In genomic region chr5:171580506-171581265, GRCh38 we compare ENCODE assay signal across 16 cellular contexts.
A peak's percentile ranks its signal among the peaks of the same experiment; 100 is the strongest.
DNase-seq lines count a peak whose midpoint lies in the region; ATAC-seq and TF ChIP-seq lines count a peak whose summit lies in the region.
"Had no signal": no experiment of that assay in that cellular context is flagged by ENCODE, and none has a peak within 500 bp of the region (broad histone marks: within the 10 kb centered on the region; RNA-seq: fewer than 3 reads in every experiment).

No MANE protein-coding gene starts in this region.

- no peak for TF ChIP-seq POLR2A in erythroblast (IDR thresholded peaks at IDR 0.05; ENCODE audit: low read length)

- 65% methylated on average over 9 of the region's 9 CpGs for WGBS in SK-N-SH (ENCODE audit: low lambda C conversion rate)

- no peak for TF ChIP-seq RAD21 in SK-N-SH (IDR thresholded peaks at IDR 0.05; ENCODE audit: low read length)

- H3K36me3 ChIP-seq in SK-N-SH (replicated peaks in 1 of 2; ENCODE audit: control insufficient read depth in 1 of 2, insufficient read depth in 2 of 2, low read length in 1 of 2), result no peaks in the 10 kb centered on the region
- H3K36me3 ChIP-seq: neutrophil had no signal

- no peaks in the 10 kb centered on the region for H3K4me1 ChIP-seq in SK-N-SH (ENCODE audit: control insufficient read depth in 1 of 2, insufficient read depth in 2 of 2, low read depth in 1 of 2, low read length in 1 of 2)

- no peaks in the 10 kb centered on the region for H3K36me3 Mint-ChIP-seq in type B pancreatic cell
- H3K36me3 Mint-ChIP-seq: activated naive CD8-positive, alpha-beta T cell had no signal

- no peaks in the 10 kb centered on the region for H3K9me3 ChIP-seq in SK-N-SH
- H3K9me3 ChIP-seq: neutrophil had no signal

- no peak overlapping the region for H3K27ac ChIP-seq in SK-N-SH (ENCODE audit: low read depth in 2 of 2, low read length in 1 of 2)
- H3K27ac ChIP-seq: HL-60, neutrophil had no signal

- H3K4me1 Mint-ChIP-seq in type B pancreatic cell (ENCODE audit: unreplicated experiment), result peaks cover 28% of the 10 kb centered on the region

- H3K4me3 Mint-ChIP-seq in type B pancreatic cell, result no peak overlapping the region
- H3K4me3 Mint-ChIP-seq: activated naive CD8-positive, alpha-beta T cell had no signal

- H3K9ac ChIP-seq in SK-N-SH, result no peak overlapping the region

- POLR2A ChIA-PET in SK-N-SH (lab: Yijun Ruan, JAX), result no interaction called here

- in situ Hi-C loops in astrocyte of the spinal cord (cut with HindIII; ENCODE audit: low sequenced_read_pairs), result no loop called here

- CTCF ChIA-PET in SK-N-SH (lab: Yijun Ruan, JAX), result no interaction called here

- no peak overlapping the region for H3K4me2 ChIP-seq in SK-N-SH

- H3K27ac Mint-ChIP-seq in type B pancreatic cell, result no peak overlapping the region
- H3K27ac Mint-ChIP-seq: activated naive CD8-positive, alpha-beta T cell had no signal

- H3K9me3 Mint-ChIP-seq in type B pancreatic cell, result no peaks in the 10 kb centered on the region

- no peaks in the 10 kb centered on the region for H4K20me1 ChIP-seq in SK-N-SH (ENCODE audit: insufficient read depth)

- peaks cover 3% of the 10 kb centered on the region for H3K27me3 Mint-ChIP-seq in type B pancreatic cell

- no peak for TF ChIP-seq EP300 in SK-N-SH (IDR thresholded peaks at IDR 0.05; ENCODE audit: borderline replicate concordance in 1 of 2, low read depth in 1 of 2, low read length in 1 of 2)

- ATAC-seq in SK-N-SH treated with all-trans-retinoic acid at 6 μM for 48 hours (peak; percentile 40), left cardiac atrium (peak; percentile 55 to 68)
- ATAC-seq: GM12878, left colon had no signal

- TF ChIP-seq CTCF in SK-N-SH (IDR thresholded peaks at IDR 0.05), result no peak
- TF ChIP-seq CTCF in astrocyte of the spinal cord (IDR thresholded peaks at IDR 0.05; ENCODE audit: low read depth, low read length), result no peak
- no peak for TF ChIP-seq CTCF in type B pancreatic cell (conservative IDR thresholded peaks at IDR 0.05)

- no peaks in the 10 kb centered on the region for H3F3A ChIP-seq in SK-N-SH (replicated peaks; ENCODE audit: insufficient read depth)

- intact Hi-C loops in left cardiac atrium (cut with DNase I), result no loop called here

- H3K4me3 ChIP-seq in SK-N-SH (ENCODE audit: low read depth in 2 of 2, low read length in 1 of 2) (no peak overlapping the region), astrocyte of the spinal cord (ENCODE audit: low read depth, low read length) (no peak overlapping the region)
- H3K4me3 ChIP-seq: GM12878 had no signal

- H2AFZ ChIP-seq in SK-N-SH (ENCODE audit: low read depth), result no peak overlapping the region

- peaks cover 4% of the 10 kb centered on the region; the same call in 1 of the 2 replicates for H3K27me3 ChIP-seq in SK-N-SH (ENCODE audit: insufficient read depth)
- H3K27me3 ChIP-seq: neutrophil had no signal

- H3K9me2 ChIP-seq in SK-N-SH, result no peaks in the 10 kb centered on the region

- DNase-seq in SK-N-SH (no peak), astrocyte of the spinal cord (ENCODE audit: low read depth, low spot score) (peak; percentile 55), left cardiac atrium (no peak), type B pancreatic cell (ENCODE audit: extremely low spot score, unreplicated experiment) (peak; percentile 34), NCI-H1417 treated with DMSO at 0.1 percent for 48 hours (lab: John Stamatoyannopoulos, UW) (no peak), erythroblast (lab: John Stamatoyannopoulos, UW) (no peak)
- DNase-seq in activated naive CD4-positive, alpha-beta T cell treated with anti-CD3 and anti-CD28 coated beads, Interleukin-2, amount 50 U/mL, for 16 hours, result no peak
- DNase-seq: cortex of kidney; left colon; SHP77; stimulated activated CD8-positive, alpha-beta memory T cell treated with anti-CD3 and anti-CD28 coated beads, Interleukin-4, amount 100 ng/mL, for 48 hours had no signal

- no peaks in the 10 kb centered on the region for H3K79me2 ChIP-seq in SK-N-SH (ENCODE audit: insufficient read depth)

TF ChIP-seq in SK-N-SH treated with all-trans-retinoic acid at 6 μM for 48 hours, 23 proteins besides CTCF, POLR2A, EP300 and RAD21:
- TF ChIP-seq ISL1 (CRISPR knock-in tag; IDR thresholded peaks at IDR 0.05) (no peak), TOX (CRISPR knock-in tag; IDR thresholded peaks at IDR 0.05; ENCODE audit: borderline replicate concordance) (no peak), ZNF70 (CRISPR knock-in tag; IDR thresholded peaks at IDR 0.05) (no peak)

TF ChIP-seq in SK-N-SH, 30 proteins besides CTCF, POLR2A, EP300 and RAD21:
- TF ChIP-seq SIN3A (IDR thresholded peaks at IDR 0.05; ENCODE audit: borderline replicate concordance, low read depth, low read length), result no peak
- TF ChIP-seq SMC3 (IDR thresholded peaks at IDR 0.05; ENCODE audit: low read depth, low read length), result no peak
- TF ChIP-seq MXI1 (IDR thresholded peaks at IDR 0.05; ENCODE audit: low read depth, low read length), result no peak
- no peak for TF ChIP-seq MEF2A (IDR thresholded peaks at IDR 0.05; ENCODE audit: borderline replicate concordance, low read depth)
- TF ChIP-seq RXRA (IDR thresholded peaks at IDR 0.05; ENCODE audit: borderline replicate concordance, low read depth), result no peak
- no peak for TF ChIP-seq TCF12 (IDR thresholded peaks at IDR 0.05)
- no peak for TF ChIP-seq TEAD4 (IDR thresholded peaks at IDR 0.05; ENCODE audit: borderline replicate concordance, insufficient read depth)
- TF ChIP-seq, protein P1, sequence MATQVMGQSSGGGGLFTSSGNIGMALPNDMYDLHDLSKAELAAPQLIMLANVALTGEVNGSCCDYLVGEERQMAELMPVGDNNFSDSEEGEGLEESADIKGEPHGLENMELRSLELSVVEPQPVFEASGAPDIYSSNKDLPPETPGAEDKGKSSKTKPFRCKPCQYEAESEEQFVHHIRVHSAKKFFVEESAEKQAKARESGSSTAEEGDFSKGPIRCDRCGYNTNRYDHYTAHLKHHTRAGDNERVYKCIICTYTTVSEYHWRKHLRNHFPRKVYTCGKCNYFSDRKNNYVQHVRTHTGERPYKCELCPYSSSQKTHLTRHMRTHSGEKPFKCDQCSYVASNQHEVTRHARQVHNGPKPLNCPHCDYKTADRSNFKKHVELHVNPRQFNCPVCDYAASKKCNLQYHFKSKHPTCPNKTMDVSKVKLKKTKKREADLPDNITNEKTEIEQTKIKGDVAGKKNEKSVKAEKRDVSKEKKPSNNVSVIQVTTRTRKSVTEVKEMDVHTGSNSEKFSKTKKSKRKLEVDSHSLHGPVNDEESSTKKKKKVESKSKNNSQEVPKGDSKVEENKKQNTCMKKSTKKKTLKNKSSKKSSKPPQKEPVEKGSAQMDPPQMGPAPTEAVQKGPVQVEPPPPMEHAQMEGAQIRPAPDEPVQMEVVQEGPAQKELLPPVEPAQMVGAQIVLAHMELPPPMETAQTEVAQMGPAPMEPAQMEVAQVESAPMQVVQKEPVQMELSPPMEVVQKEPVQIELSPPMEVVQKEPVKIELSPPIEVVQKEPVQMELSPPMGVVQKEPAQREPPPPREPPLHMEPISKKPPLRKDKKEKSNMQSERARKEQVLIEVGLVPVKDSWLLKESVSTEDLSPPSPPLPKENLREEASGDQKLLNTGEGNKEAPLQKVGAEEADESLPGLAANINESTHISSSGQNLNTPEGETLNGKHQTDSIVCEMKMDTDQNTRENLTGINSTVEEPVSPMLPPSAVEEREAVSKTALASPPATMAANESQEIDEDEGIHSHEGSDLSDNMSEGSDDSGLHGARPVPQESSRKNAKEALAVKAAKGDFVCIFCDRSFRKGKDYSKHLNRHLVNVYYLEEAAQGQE (IDR thresholded peaks at IDR 0.05; ENCODE audit: low read depth, low read length), result no peak
- TF ChIP-seq RFX5 (IDR thresholded peaks at IDR 0.05; ENCODE audit: low read length), result no peak
- no peak for TF ChIP-seq FOXJ3 (CRISPR knock-in tag; IDR thresholded peaks at IDR 0.05)
- TF ChIP-seq, protein P2, sequence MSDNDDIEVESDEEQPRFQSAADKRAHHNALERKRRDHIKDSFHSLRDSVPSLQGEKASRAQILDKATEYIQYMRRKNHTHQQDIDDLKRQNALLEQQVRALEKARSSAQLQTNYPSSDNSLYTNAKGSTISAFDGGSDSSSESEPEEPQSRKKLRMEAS (IDR thresholded peaks at IDR 0.05; ENCODE audit: low read depth), result no peak
- TF ChIP-seq PBX3 (IDR thresholded peaks at IDR 0.05), result no peak
- no peak for TF ChIP-seq FOXM1 (IDR thresholded peaks at IDR 0.05; ENCODE audit: low read depth)
- TF ChIP-seq FOSL2 (IDR thresholded peaks at IDR 0.05; ENCODE audit: borderline replicate concordance, low read depth), result no peak
- no peak for TF ChIP-seq RCOR1 (IDR thresholded peaks at IDR 0.05; ENCODE audit: low read length)
- no peak for TF ChIP-seq IRF3 (IDR thresholded peaks at IDR 0.05; ENCODE audit: low read depth, low read length)
- no peak for TF ChIP-seq GABPA (IDR thresholded peaks at IDR 0.05; ENCODE audit: low read depth)
- no peak for TF ChIP-seq CHD2 (IDR thresholded peaks at IDR 0.05; ENCODE audit: low read length, partially characterized antibody)
- no peak for TF ChIP-seq POLR2AphosphoS5 (IDR thresholded peaks at IDR 0.05; ENCODE audit: low read depth, low read length)
- TF ChIP-seq ELF1 (IDR thresholded peaks at IDR 0.05), result no peak

Comparison
In these comparisons a context has a peak if more than half of its experiments do, and no peak if none do; other contexts are left out.
1. DNase-seq: peak in astrocyte of the spinal cord (single experiment) and type B pancreatic cell (single experiment); none in SK-N-SH (single experiment), left cardiac atrium (single experiment), NCI-H1417 treated with DMSO at 0.1 percent for 48 hours (single experiment), erythroblast (0 of 2) and activated naive CD4-positive, alpha-beta T cell treated with anti-CD3 and anti-CD28 coated beads, Interleukin-2, amount 50 U/mL, for 16 hours (single experiment).